In genomic region chr7:122886357-122887081, GRCh38 we compare ENCODE assay signal across 8 cellular contexts. TPM values are rescaled to one million over a fixed set of nuclear protein-coding genes. Genes with fewer than 3 reads are reported as not detected.
A peak's percentile ranks its signal among the peaks of the same experiment; 100 is the strongest.
DNase-seq lines count a peak whose midpoint lies in the region; ATAC-seq and TF ChIP-seq lines count a peak whose summit lies in the region.

Gene CADPS2, minus strand, starts transcription at chr7:122886460. Its CDS starts 123 bp downstream, at chr7:122886337.

- CTCF ChIA-PET in AG04449 (lab: Yijun Ruan, JAX) = interaction anchor here (0.7 kb wide), 1 partner anchor 18 kb away, joined by 3 read pairs; no protein-coding TSS in a partner anchor

- H3K4me1 Mint-ChIP-seq in activated T-cell treated with anti-CD3 and anti-CD28 coated beads, Interleukin-2, amount 50 U/mL, for 72 hours (ENCODE audit: low read depth) = no peaks in the 10 kb centered on the region
- H3K4me1 Mint-ChIP-seq in naive thymus-derived CD8-positive, alpha-beta T cell = peaks cover 0 to 10% (median 6%) of the 10 kb centered on the region in 4 donors

- POLR2A ChIA-PET in AG04449 (lab: Yijun Ruan, JAX) = no interaction called here
- POLR2A ChIA-PET in naive thymus-derived CD8-positive, alpha-beta T cell (lab: Charles Lee) = no interaction called here

- H3K9me3 Mint-ChIP-seq in activated T-cell treated with anti-CD3 and anti-CD28 coated beads, Interleukin-2, amount 50 U/mL, for 72 hours = no peaks in the 10 kb centered on the region
- H3K9me3 Mint-ChIP-seq in naive thymus-derived CD8-positive, alpha-beta T cell = peaks cover 0 to 6% (median 0%) of the 10 kb centered on the region in 9 donors

- peaks cover 66% of the 10 kb centered on the region for H3K27me3 ChIP-seq in foreskin keratinocyte

- peak within 1 kb of the TSS; percentile 66 for H3K4me3 ChIP-seq in AG04449 (ENCODE audit: low read depth, low read length)

- H3K27ac Mint-ChIP-seq in activated T-cell treated with anti-CD3 and anti-CD28 coated beads, Interleukin-2, amount 50 U/mL, for 72 hours = no peak within 1 kb of the TSS
- H3K27ac Mint-ChIP-seq in naive thymus-derived CD8-positive, alpha-beta T cell = no peak within 1 kb of the TSS

- no peak within 1 kb of the TSS for H3K27ac ChIP-seq in foreskin keratinocyte

- peak; percentile 22 for TF ChIP-seq CTCF in AG04449 (IDR thresholded peaks at IDR 0.05; ENCODE audit: insufficient read depth, low read length, missing control alignments)
- no peak for TF ChIP-seq CTCF in foreskin keratinocyte (conservative IDR thresholded peaks at IDR 0.05)

- ATAC-seq in GM18858 (IDR thresholded peaks at IDR 0.05; ENCODE audit: unreplicated experiment) = peak; percentile 51
- ATAC-seq in HG02973 (IDR thresholded peaks at IDR 0.05; ENCODE audit: unreplicated experiment) = peak; percentile 79
- ATAC-seq in activated T-cell treated with anti-CD3 and anti-CD28 coated beads, Interleukin-2, amount 50 U/mL, for 72 hours (replicated peaks in 1 of 2) = peak; percentile 66 to 73
- ATAC-seq in foreskin keratinocyte = peak; percentile 86
- no peak for ATAC-seq in naive thymus-derived CD8-positive, alpha-beta T cell

- peaks cover 53% of the 10 kb centered on the region for H3K27me3 Mint-ChIP-seq in activated T-cell treated with anti-CD3 and anti-CD28 coated beads, Interleukin-2, amount 50 U/mL, for 72 hours (ENCODE audit: low read depth)
- H3K27me3 Mint-ChIP-seq in naive thymus-derived CD8-positive, alpha-beta T cell = peaks cover 26 to 78% (median 54%) of the 10 kb centered on the region in 5 donors

- DNase-seq in AG04449 (ENCODE audit: low read depth, low spot score) (no peak), NCI-H2081 treated with DMSO at 0.1 percent for 48 hours (lab: John Stamatoyannopoulos, UW) (peak; percentile 58), foreskin keratinocyte (peak; percentile 56 to 66), CD1c-positive myeloid dendritic cell (ENCODE audit: extremely low spot score) (no peak)
- peak; percentile 20 to 26 for DNase-seq in activated T-cell treated with anti-CD3 and anti-CD28 coated beads, Interleukin-2, amount 50 U/mL, for 72 hours
- DNase-seq in naive thymus-derived CD8-positive, alpha-beta T cell = no peak

- H3K4me1 ChIP-seq in foreskin keratinocyte = no peaks in the 10 kb centered on the region

- H3K4me3 Mint-ChIP-seq in activated T-cell treated with anti-CD3 and anti-CD28 coated beads, Interleukin-2, amount 50 U/mL, for 72 hours = peak within 1 kb of the TSS; percentile 71 to 73
- H3K4me3 Mint-ChIP-seq in naive thymus-derived CD8-positive, alpha-beta T cell = peak within 1 kb of the TSS; percentile 23 to 62 (median 47)

- no peaks in the 10 kb centered on the region for H3K36me3 Mint-ChIP-seq in activated T-cell treated with anti-CD3 and anti-CD28 coated beads, Interleukin-2, amount 50 U/mL, for 72 hours (ENCODE audit: insufficient read depth in 2 of 2)
- no peaks in the 10 kb centered on the region for H3K36me3 Mint-ChIP-seq in naive thymus-derived CD8-positive, alpha-beta T cell

RNA-seq across cellular contexts. Expression of gene CADPS2, which starts in this region (rescaled TPM):
- total RNA-seq in activated T-cell treated with anti-CD3 and anti-CD28 coated beads, Interleukin-2, amount 50 U/mL, for 72 hours = not detected
- total RNA-seq in foreskin keratinocyte = 0.28 and 1.0 TPM in 2 replicates
- 0.16 and 0.29 TPM in 2 replicates for polyA plus RNA-seq in foreskin keratinocyte
- total RNA-seq in naive thymus-derived CD8-positive, alpha-beta T cell = not detected
- not detected for polyA plus RNA-seq in naive thymus-derived CD8-positive, alpha-beta T cell

Comparison
In these comparisons a context has a peak if more than half of its experiments do, and no peak if none do; other contexts are left out.
1. Peak in DNase-seq and ATAC-seq in activated T-cell treated with anti-CD3 and anti-CD28 coated beads, Interleukin-2, amount 50 U/mL, for 72 hours; RNA of the gene not detected or under 1 TPM.
2. DNase-seq: peak in NCI-H2081 treated with DMSO at 0.1 percent for 48 hours (single experiment) and foreskin keratinocyte (2 of 2); none in AG04449 (single experiment), naive thymus-derived CD8-positive, alpha-beta T cell (0 of 10) and CD1c-positive myeloid dendritic cell (single experiment).
3. ATAC-seq: peak in GM18858 (single experiment), HG02973 (single experiment) and foreskin keratinocyte (single experiment); none in naive thymus-derived CD8-positive, alpha-beta T cell (0 of 2).